Comparison of ENCODE assay signal across 1 cellular context in genomic region chr6:169315830-169316614, GRCh38.
TF ChIP-seq lines count a peak whose summit lies in the region.

No MANE protein-coding gene starts in this region.

TF ChIP-seq in HEK293, 187 proteins besides CTCF, POLR2A, EP300 and RAD21 (continued from another document):
- TF ChIP-seq PRDM2 (tag by site-specific recombination; IDR thresholded peaks at IDR 0.05; ENCODE audit: borderline replicate concordance) (no peak), ZNF133 (tag by site-specific recombination; IDR thresholded peaks at IDR 0.05) (no peak), BCL6B (tag by site-specific recombination; IDR thresholded peaks at IDR 0.05) (no peak), ZSCAN4 (tag by site-specific recombination; IDR thresholded peaks at IDR 0.05) (0 out of 2 replicates have a peak, but pooled peaks have one; percentile 12)
- TF ChIP-seq, protein P1, sequence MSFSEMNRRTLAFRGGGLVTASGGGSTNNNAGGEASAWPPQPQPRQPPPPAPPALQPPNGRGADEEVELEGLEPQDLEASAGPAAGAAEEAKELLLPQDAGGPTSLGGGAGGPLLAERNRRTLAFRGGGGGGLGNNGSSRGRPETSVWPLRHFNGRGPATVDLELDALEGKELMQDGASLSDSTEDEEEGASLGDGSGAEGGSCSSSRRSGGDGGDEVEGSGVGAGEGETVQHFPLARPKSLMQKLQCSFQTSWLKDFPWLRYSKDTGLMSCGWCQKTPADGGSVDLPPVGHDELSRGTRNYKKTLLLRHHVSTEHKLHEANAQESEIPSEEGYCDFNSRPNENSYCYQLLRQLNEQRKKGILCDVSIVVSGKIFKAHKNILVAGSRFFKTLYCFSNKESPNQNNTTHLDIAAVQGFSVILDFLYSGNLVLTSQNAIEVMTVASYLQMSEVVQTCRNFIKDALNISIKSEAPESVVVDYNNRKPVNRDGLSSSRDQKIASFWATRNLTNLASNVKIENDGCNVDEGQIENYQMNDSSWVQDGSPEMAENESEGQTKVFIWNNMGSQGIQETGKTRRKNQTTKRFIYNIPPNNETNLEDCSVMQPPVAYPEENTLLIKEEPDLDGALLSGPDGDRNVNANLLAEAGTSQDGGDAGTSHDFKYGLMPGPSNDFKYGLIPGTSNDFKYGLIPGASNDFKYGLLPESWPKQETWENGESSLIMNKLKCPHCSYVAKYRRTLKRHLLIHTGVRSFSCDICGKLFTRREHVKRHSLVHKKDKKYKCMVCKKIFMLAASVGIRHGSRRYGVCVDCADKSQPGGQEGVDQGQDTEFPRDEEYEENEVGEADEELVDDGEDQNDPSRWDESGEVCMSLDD (tag by site-specific recombination; IDR thresholded peaks at IDR 0.05) = no peak
